Comparison of ENCODE assay signal across 17 cellular contexts in the genomic region with DNA sequence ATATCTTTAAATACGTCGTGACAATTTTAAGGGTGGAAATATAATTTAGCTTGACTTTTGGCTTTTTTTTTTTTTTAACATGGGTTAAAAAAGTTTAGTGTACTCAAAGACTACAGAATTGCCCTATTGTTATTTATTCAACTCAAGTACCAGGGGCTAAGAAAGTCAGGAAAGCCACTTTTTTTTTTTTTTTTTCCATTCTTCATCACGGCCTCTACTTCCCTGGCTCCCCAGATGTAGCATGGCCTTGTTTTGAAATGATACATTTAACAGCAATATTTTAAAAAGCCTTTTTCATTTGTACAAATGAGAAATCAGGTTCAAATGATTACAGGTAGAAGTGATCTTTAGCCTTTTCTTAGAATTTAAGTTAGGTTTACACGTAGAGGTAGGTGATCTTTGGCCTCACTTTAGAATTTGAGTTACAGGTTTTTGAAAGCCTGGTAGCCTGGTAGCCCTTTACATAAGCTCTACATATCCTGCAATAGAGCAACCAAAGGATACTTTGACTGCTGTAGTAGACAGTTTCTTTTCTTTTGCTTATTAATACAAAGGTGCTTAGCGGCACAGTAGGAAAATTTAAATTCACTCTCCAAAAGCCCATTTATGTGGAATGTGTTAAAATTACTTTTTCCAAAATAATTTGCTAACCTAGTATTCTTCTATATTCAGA.
DNase-seq lines count a peak whose midpoint lies in the region; ATAC-seq, FAIRE-seq and TF ChIP-seq lines count a peak whose summit lies in the region.
"Had no signal": no experiment of that assay in that cellular context is flagged by ENCODE, and none has a peak within 500 bp of the region (broad histone marks: within the 10 kb centered on the region; RNA-seq: fewer than 3 reads in every experiment).

No MANE protein-coding gene starts in this region.

- H3K4me1 Mint-ChIP-seq in GM23338: peaks cover 51% of the 10 kb centered on the region
- H3K4me1 Mint-ChIP-seq in T-helper 17 cell: peaks cover 2% of the 10 kb centered on the region

- no peak overlapping the region for H3K23ac ChIP-seq in H1 (ENCODE audit: insufficient read length)

- no peak overlapping the region for H3K18ac ChIP-seq in H1 (ENCODE audit: extremely low read depth, low read length)

- H3K27ac Mint-ChIP-seq in GM23338: 0 out of 2 replicates have a peak overlapping the region, but pooled peaks have one; percentile 3
- no peak overlapping the region for H3K27ac Mint-ChIP-seq in T-helper 17 cell
- H3K27ac Mint-ChIP-seq: CD4-positive, alpha-beta memory T cell had no signal

- no peaks in the 10 kb centered on the region for H3K79me2 ChIP-seq in GM23338 (replicated peaks; ENCODE audit: insufficient read depth)
- no peaks in the 10 kb centered on the region for H3K79me2 ChIP-seq in H1 (ENCODE audit: control insufficient read depth in 1 of 2, insufficient read depth in 2 of 2, low read length in 2 of 2)

- TF ChIP-seq RAD21 in H1 (IDR thresholded peaks at IDR 0.05 in 1 of 2, conservative IDR thresholded peaks at IDR 0.05 in 1 of 2; ENCODE audit: low read depth in 2 of 2, low read length in 2 of 2): no peak

- no peaks in the 10 kb centered on the region; the same call in 1 of the 2 replicates for H3K9me3 ChIP-seq in NT2/D1 (ENCODE audit: insufficient read depth, low read length)
- no peaks in the 10 kb centered on the region; a peak in 1 of 4 replicates for H3K9me3 ChIP-seq in H1 (ENCODE audit: insufficient read depth in 2 of 2, low read depth in 1 of 2, low read length in 1 of 2)
- no peaks in the 10 kb centered on the region for H3K9me3 ChIP-seq in T-helper 17 cell (ENCODE audit: control insufficient read depth, low read length, poor library complexity, severe bottlenecking)
- H3K9me3 ChIP-seq: BE2C had no signal

- H3K36me3 Mint-ChIP-seq in GM23338 (ENCODE audit: low read depth) (no peaks in the 10 kb centered on the region; the same call in 2 of the 3 replicates), T-helper 17 cell (ENCODE audit: low read depth) (no peaks in the 10 kb centered on the region)
- H3K36me3 Mint-ChIP-seq: CD4-positive, alpha-beta memory T cell had no signal

- H3K4me3 Mint-ChIP-seq in GM23338 (peak overlapping the region; percentile 13; the same call in 2 of the 3 replicates), T-helper 17 cell (no peak overlapping the region)
- H3K4me3 Mint-ChIP-seq: CD4-positive, alpha-beta memory T cell had no signal

- H3K23me2 ChIP-seq in H1 (ENCODE audit: low read depth, low read length): no peaks in the 10 kb centered on the region

- peak overlapping the region; percentile 7; the same call in 1 of the 2 replicates for H3K27ac ChIP-seq in GM23338 (ENCODE audit: low read depth)
- no peak overlapping the region for H3K27ac ChIP-seq in H1 (ENCODE audit: low read depth, low read length)
- H3K27ac ChIP-seq: C4-2B, KMS-11 had no signal

- H2BK5ac ChIP-seq in H1 (ENCODE audit: low read depth, low read length): no peak overlapping the region

- H4K91ac ChIP-seq in H1 (replicated peaks; ENCODE audit: insufficient read length, low read length): no peak overlapping the region

- H3K4ac ChIP-seq in H1 (replicated peaks; ENCODE audit: insufficient read length, low read depth, low read length): no peak overlapping the region

- H3K27me3 Mint-ChIP-seq in GM23338 (ENCODE audit: insufficient read depth, low read depth, poor library complexity): no peaks in the 10 kb centered on the region
- peaks cover 25% of the 10 kb centered on the region for H3K27me3 Mint-ChIP-seq in T-helper 17 cell

- FAIRE-seq in H1 (lab: Jason Lieb, UNC): peak; percentile 7
- FAIRE-seq: G401.6, GM12891, H54, HepG2 had no signal

- H3K9me3 Mint-ChIP-seq in GM23338: no peaks in the 10 kb centered on the region
- H3K9me3 Mint-ChIP-seq: CD4-positive, alpha-beta memory T cell had no signal

- H2AFZ ChIP-seq in GM23338: no peak overlapping the region
- no peak overlapping the region for H2AFZ ChIP-seq in H1 (ENCODE audit: low read length)

- H4K8ac ChIP-seq in H1 (ENCODE audit: extremely low read depth, insufficient read depth, low read length): no peak overlapping the region

- H2AK5ac ChIP-seq in H1 (ENCODE audit: low read depth, low read length): no peak overlapping the region

- no peak overlapping the region for H2BK12ac ChIP-seq in H1 (ENCODE audit: low read depth, low read length)

- TF ChIP-seq CTCF in GM23338 (conservative IDR thresholded peaks at IDR 0.05; ENCODE audit: low read depth in 2 of 2): no peak
- no peak for TF ChIP-seq CTCF in H1 (IDR thresholded peaks at IDR 0.05; ENCODE audit: control extremely low read depth in 1 of 3, insufficient read depth in 1 of 3, low read depth in 1 of 3, low read length in 3 of 3)

- H3K79me1 ChIP-seq in H1 (ENCODE audit: low read depth, low read length): no peaks in the 10 kb centered on the region

- no peak overlapping the region for H2BK120ac ChIP-seq in H1 (replicated peaks; ENCODE audit: low read depth, low read length)

- CTCF ChIA-PET in H1 (lab: Charles Lee; ENCODE audit: partially characterized antibody): interaction anchor here (0.7 to 1.2 kb wide), 2 partner anchors 8 to 9 kb away, joined by 3 to 4 read pairs; no protein-coding TSS in a partner anchor

- H3K14ac ChIP-seq in H1 (ENCODE audit: insufficient read length): no peak overlapping the region

- POLR2A ChIA-PET in H1 (lab: Charles Lee; ENCODE audit: partially characterized antibody): no interaction called here

- no peak overlapping the region for H3K56ac ChIP-seq in H1 (replicated peaks; ENCODE audit: insufficient read length, low read depth, low read length)

- TF ChIP-seq EP300 in H1 (IDR thresholded peaks at IDR 0.05; ENCODE audit: borderline replicate concordance in 1 of 2, low read depth in 2 of 2, low read length in 2 of 2): no peak

- TF ChIP-seq POLR2A in H1 (IDR thresholded peaks at IDR 0.05; ENCODE audit: control extremely low read depth in 1 of 2, low read depth in 2 of 2, low read length in 2 of 2): no peak

- no peak overlapping the region for H3K4me3 ChIP-seq in GM23338
- no peak overlapping the region for H3K4me3 ChIP-seq in NT2/D1 (ENCODE audit: insufficient read length, low read depth)
- H3K4me3 ChIP-seq in H1 (ENCODE audit: extremely low read depth in 1 of 4, insufficient read depth in 2 of 4, low read depth in 3 of 4, low read length in 4 of 4): no peak overlapping the region

- no peak overlapping the region for H2BK15ac ChIP-seq in H1 (ENCODE audit: low read length)

- DNase-seq in GM23338 (ENCODE audit: low spot score) (peak; percentile 39), NT2/D1 (ENCODE audit: low read depth, low spot score) (peak; percentile 18), H1 (ENCODE audit: low read depth in 1 of 2, low spot score in 2 of 2) (no peak), superior temporal gyrus (ENCODE audit: extremely low spot score) (peak; percentile 68), T-helper 17 cell (no peak), OCI-M2 (lab: John Stamatoyannopoulos, UW; ENCODE audit: unreplicated experiment) (no peak)
- DNase-seq: BE2C; CD4-positive, alpha-beta memory T cell; DMS79 treated with DMSO at 0.1 percent for 48 hours; EL had no signal

- H3K36me3 ChIP-seq in GM23338 (ENCODE audit: insufficient read depth): no peaks in the 10 kb centered on the region
- H3K36me3 ChIP-seq in NT2/D1 (ENCODE audit: insufficient read depth, insufficient read length, low read length): no peaks in the 10 kb centered on the region
- no peaks in the 10 kb centered on the region for H3K36me3 ChIP-seq in H1 (ENCODE audit: control insufficient read depth in 2 of 4, insufficient read depth in 4 of 4, low read length in 3 of 4)
- H3K36me3 ChIP-seq: BE2C had no signal

- peaks cover 26% of the 10 kb centered on the region for H3K4me1 ChIP-seq in GM23338 (ENCODE audit: insufficient read depth)
- H3K4me1 ChIP-seq in NT2/D1 (ENCODE audit: insufficient read depth, insufficient read length): no peaks in the 10 kb centered on the region
- H3K4me1 ChIP-seq in H1 (replicated peaks in 1 of 4; ENCODE audit: control insufficient read depth in 3 of 4, insufficient read depth in 4 of 4, low read length in 3 of 4): no peaks in the 10 kb centered on the region; a peak in 2 of 7 replicates
- H3K4me1 ChIP-seq: BE2C had no signal

- no peak overlapping the region for H2BK20ac ChIP-seq in H1 (ENCODE audit: low read length)

- H4K5ac ChIP-seq in H1 (ENCODE audit: insufficient read length, low read depth, low read length): no peak overlapping the region

- 41% methylated on average over 5 of the region's 5 CpGs; no CpG with 5 or more reads in 1 of the 2 experiments for WGBS in H1 (ENCODE audit: extremely low coverage in 1 of 2, insufficient coverage in 1 of 2, insufficient read length in 1 of 2, insufficient replicate concordance in 2 of 2, low coverage in 1 of 2, low lambda C conversion rate in 2 of 2, missing lambda C conversion rate in 1 of 2), 2 experiments

- no peaks in the 10 kb centered on the region for H3F3A ChIP-seq in GM23338 (replicated peaks; ENCODE audit: low read depth)

- H4K20me1 ChIP-seq in GM23338 (replicated peaks; ENCODE audit: insufficient read depth): no peaks in the 10 kb centered on the region
- H4K20me1 ChIP-seq in H1 (replicated peaks in 1 of 2; ENCODE audit: control insufficient read depth in 1 of 2, insufficient read depth in 2 of 2, low read length in 2 of 2): no peaks in the 10 kb centered on the region

- H3K4me2 ChIP-seq in GM23338 (peak overlapping the region; percentile 23), H1 (ENCODE audit: insufficient read depth in 1 of 2, low read depth in 2 of 2, low read length in 2 of 2) (peak overlapping the region in 1 of 2 experiments; percentile 26; a peak in 1 of 4 replicates)
- H3K4me2 ChIP-seq: KMS-11 had no signal

- H3K9ac ChIP-seq in NT2/D1 (ENCODE audit: insufficient read length, low read depth) (no peak overlapping the region), H1 (replicated peaks in 1 of 4; ENCODE audit: extremely low read depth in 1 of 4, low read depth in 3 of 4, low read length in 3 of 4) (no peak overlapping the region)
- H3K9ac ChIP-seq: KMS-11 had no signal

- H3K9me2 ChIP-seq in GM23338 (ENCODE audit: insufficient read depth): no peaks in the 10 kb centered on the region

- peak; percentile 72 for ATAC-seq in GM23338
- ATAC-seq in T-helper 17 cell: no peak
- no peak for ATAC-seq in HG03159 (IDR thresholded peaks at IDR 0.05; ENCODE audit: unreplicated experiment)
- ATAC-seq: HepG2 had no signal

- H3K27me3 ChIP-seq in GM23338 (ENCODE audit: insufficient read depth) (no peaks in the 10 kb centered on the region), NT2/D1 (ENCODE audit: insufficient read depth, insufficient read length) (no peaks in the 10 kb centered on the region), H1 (replicated peaks in 1 of 4; ENCODE audit: control insufficient read depth in 3 of 4, extremely low read depth in 1 of 4, insufficient read depth in 3 of 4, low read length in 3 of 4) (no peaks in the 10 kb centered on the region)
- H3K27me3 ChIP-seq: BE2C had no signal

TF ChIP-seq in GM23338, 12 proteins besides CTCF, POLR2A, EP300 and RAD21:
- no peak for TF ChIP-seq EZH2phosphoT487 (IDR thresholded peaks at IDR 0.05; ENCODE audit: unreplicated experiment)
- TF ChIP-seq NANOG (IDR thresholded peaks at IDR 0.05; ENCODE audit: borderline replicate concordance): 0 out of 2 replicates have a peak, but pooled peaks have one; percentile 21

Comparison
In these comparisons a context has a peak if more than half of its experiments do, and no peak if none do; other contexts are left out.
1. DNase-seq: peak in GM23338 (single experiment), NT2/D1 (single experiment) and superior temporal gyrus (single experiment); none in H1 (0 of 2), T-helper 17 cell (0 of 3) and OCI-M2 (single experiment).